ENCODE assay signal across 12 cellular contexts in genomic region chr22:37672920-37673453, GRCh38. TPM values are rescaled to one million over a fixed set of nuclear protein-coding genes. Genes with fewer than 3 reads are reported as not detected.
DNase-seq lines count a peak whose midpoint lies in the region; ATAC-seq and TF ChIP-seq lines count a peak whose summit lies in the region.
"Had no signal": no experiment of that assay in that cellular context is flagged by ENCODE, and none has a peak within 500 bp of the region (broad histone marks: within the 10 kb centered on the region; RNA-seq: fewer than 3 reads in every experiment).

No MANE protein-coding gene starts in this region.

- H3K27me3 ChIP-seq in IMR-90 (ENCODE audit: control insufficient read depth, insufficient read depth, low read length): no peaks in the 10 kb centered on the region
- no peaks in the 10 kb centered on the region for H3K27me3 ChIP-seq in sigmoid colon
- H3K27me3 ChIP-seq: MG63, ovary had no signal

- H2BK15ac ChIP-seq in IMR-90 (ENCODE audit: low read depth, low read length): no peak overlapping the region

- no peak overlapping the region for H3K4me3 ChIP-seq in IMR-90 (ENCODE audit: insufficient read depth, low read depth, low read length)
- H3K4me3 ChIP-seq in sigmoid colon: no peak overlapping the region
- H3K4me3 ChIP-seq: lung, MG63, ovary had no signal

- H3K79me1 ChIP-seq in IMR-90 (ENCODE audit: low read depth in 1 of 2, low read length in 2 of 2): peaks cover 11 to 65% of the 10 kb centered on the region in 2 experiments; a peak in 3 of 4 replicates

- DNase-seq in CD14-positive monocyte (ENCODE audit: low spot score): no peak
- no peak for DNase-seq in IMR-90
- peak; percentile 46 for DNase-seq in activated naive CD8-positive, alpha-beta T cell treated with anti-CD3 and anti-CD28 coated beads for 36 hours
- no peak for DNase-seq in sigmoid colon
- no peak for DNase-seq in NCI-H526 treated with DMSO at 0.1 percent for 48 hours (lab: John Stamatoyannopoulos, UW)
- no peak for DNase-seq in DMS153 (lab: John Stamatoyannopoulos, UW)
- DNase-seq in GM13976 (ENCODE audit: low spot score): no peak
- no peak for DNase-seq in mesenteric fat pad (ENCODE audit: low spot score)
- DNase-seq: activated CD8-positive, alpha-beta memory T cell treated with anti-CD3 and anti-CD28 coated beads for 24 hours; MG63 had no signal

- peak overlapping the region; percentile 28 for H2BK120ac ChIP-seq in IMR-90 (ENCODE audit: low read depth, low read length)

- no peak overlapping the region for H3K56ac ChIP-seq in IMR-90 (ENCODE audit: extremely low read depth, insufficient read depth, low read length)

- intact Hi-C loops in CD14-positive monocyte (cut with micrococcal nuclease): loop anchor here in 1 of 2 donors (10.0 kb wide), 2 partner anchors 72 to 172 kb away; partner anchors contain the start of genes ANKRD54 and EIF3L
- intact Hi-C loops in IMR-90 (cut with micrococcal nuclease): no loop called here
- intact Hi-C loops in sigmoid colon (cut with DNase I): no loop called here

- H3K36me3 ChIP-seq in IMR-90 (ENCODE audit: control insufficient read depth, insufficient read depth, low read length) (peaks cover 13% of the 10 kb centered on the region), sigmoid colon (no peaks in the 10 kb centered on the region)
- H3K36me3 ChIP-seq: ovary had no signal

- H3K4me3 Mint-ChIP-seq in CD14-positive monocyte: peak overlapping the region; percentile 20 to 30
- H3K4me3 Mint-ChIP-seq in activated naive CD8-positive, alpha-beta T cell treated with anti-CD3 and anti-CD28 coated beads for 36 hours: no peak overlapping the region

- no peak overlapping the region for H3K23ac ChIP-seq in IMR-90 (ENCODE audit: low read depth, low read length)

- H3K14ac ChIP-seq in IMR-90 (replicated peaks; ENCODE audit: low read depth, low read length): no peak overlapping the region

- no peak overlapping the region for H2BK20ac ChIP-seq in IMR-90 (ENCODE audit: low read depth, low read length)

- no peak overlapping the region for H3K27ac Mint-ChIP-seq in CD14-positive monocyte
- no peak overlapping the region for H3K27ac Mint-ChIP-seq in activated naive CD8-positive, alpha-beta T cell treated with anti-CD3 and anti-CD28 coated beads for 36 hours

- H4K20me1 ChIP-seq in IMR-90 (ENCODE audit: insufficient read depth, low read length): peaks cover 31% of the 10 kb centered on the region

- H4K91ac ChIP-seq in IMR-90 (ENCODE audit: insufficient read depth, low read depth, low read length): no peak overlapping the region

- no peak overlapping the region for H2AFZ ChIP-seq in IMR-90 (replicated peaks; ENCODE audit: low read length, poor library complexity)

- no TSS peak for BruUV-seq in IMR-90 (replicated peaks; lab: Mats Ljungman, UMichigan)

- H2AK9ac ChIP-seq in IMR-90 (replicated peaks; ENCODE audit: low read depth, low read length, poor library complexity): peak overlapping the region; percentile 11

- H3K27me3 Mint-ChIP-seq in CD14-positive monocyte (ENCODE audit: low read depth in 3 of 3): peaks cover 0 to 4% (median 2%) of the 10 kb centered on the region in 3 donors
- no peaks in the 10 kb centered on the region for H3K27me3 Mint-ChIP-seq in activated naive CD8-positive, alpha-beta T cell treated with anti-CD3 and anti-CD28 coated beads for 36 hours

- dilution Hi-C loops in IMR-90 (cut with HindIII; ENCODE audit: low sequenced_read_pairs, unreplicated experiment): no loop called here

- POLR2A ChIA-PET in IMR-90 (lab: Charles Lee; ENCODE audit: unreplicated experiment): no interaction called here

- H2BK5ac ChIP-seq in IMR-90 (ENCODE audit: low read depth, low read length, poor library complexity, severe bottlenecking): no peak overlapping the region

- H2AK5ac ChIP-seq in IMR-90 (ENCODE audit: low read depth, low read length): peak overlapping the region; percentile 84

- TF ChIP-seq POLR2A in IMR-90 (IDR thresholded peaks at IDR 0.05; ENCODE audit: low read depth, low read length) (no peak), sigmoid colon (IDR thresholded peaks at IDR 0.05) (no peak)

- H3K27ac ChIP-seq in IMR-90 (ENCODE audit: insufficient read depth, low read length) (no peak overlapping the region), sigmoid colon (peak overlapping the region; percentile 92 to 99 (median 95))

- H3K9me1 ChIP-seq in IMR-90 (ENCODE audit: insufficient read depth, low read length): no peaks in the 10 kb centered on the region; the same call in 1 of the 2 replicates

- H3K18ac ChIP-seq in IMR-90 (ENCODE audit: low read depth, low read length): no peak overlapping the region

- peaks cover 41% of the 10 kb centered on the region for H3K4me1 Mint-ChIP-seq in CD14-positive monocyte
- peaks cover 58% of the 10 kb centered on the region for H3K4me1 Mint-ChIP-seq in activated naive CD8-positive, alpha-beta T cell treated with anti-CD3 and anti-CD28 coated beads for 36 hours

- H4K5ac ChIP-seq in IMR-90 (ENCODE audit: low read depth, low read length): no peak overlapping the region

- no peak overlapping the region for H3K4me2 ChIP-seq in IMR-90 (ENCODE audit: low read depth, low read length)

- no peaks in the 10 kb centered on the region for H3K9me3 Mint-ChIP-seq in CD14-positive monocyte
- H3K9me3 Mint-ChIP-seq in activated naive CD8-positive, alpha-beta T cell treated with anti-CD3 and anti-CD28 coated beads for 36 hours: no peaks in the 10 kb centered on the region

- TF ChIP-seq RAD21 in IMR-90 (IDR thresholded peaks at IDR 0.05; ENCODE audit: low read length): no peak

- no peaks in the 10 kb centered on the region for H3K9me3 ChIP-seq in IMR-90 (ENCODE audit: control insufficient read depth, insufficient read depth, low read length)
- H3K9me3 ChIP-seq in sigmoid colon: no peaks in the 10 kb centered on the region
- H3K9me3 ChIP-seq: MG63, ovary had no signal

- no peak for TF ChIP-seq EP300 in sigmoid colon (IDR thresholded peaks at IDR 0.05)

- ATAC-seq in IMR-90 (ENCODE audit: low read depth): no peak

- H3K36me3 Mint-ChIP-seq in CD14-positive monocyte: peaks cover 1 to 14% of the 10 kb centered on the region in 2 donors
- H3K36me3 Mint-ChIP-seq in activated naive CD8-positive, alpha-beta T cell treated with anti-CD3 and anti-CD28 coated beads for 36 hours: peaks cover under 1% of the 10 kb centered on the region

- peak overlapping the region; percentile 40; the same call in 1 of the 2 replicates for H3K4ac ChIP-seq in IMR-90 (ENCODE audit: low read depth, low read length)

- CTCF ChIA-PET in IMR-90 (lab: Yijun Ruan, JAX): no interaction called here

- TF ChIP-seq CTCF in CD14-positive monocyte (IDR thresholded peaks at IDR 0.05) (no peak), IMR-90 (conservative IDR thresholded peaks at IDR 0.05; ENCODE audit: low read depth, low read length) (no peak), sigmoid colon (IDR thresholded peaks at IDR 0.05) (no peak), GM13976 (IDR thresholded peaks at IDR 0.05; ENCODE audit: borderline replicate concordance, control extremely low read depth, extremely low read depth, insufficient read depth, missing control alignments) (no peak)

- 90% methylated on average over 7 of the region's 11 CpGs; no CpG with 5 or more reads in 1 of the 2 experiments for WGBS in IMR-90 (ENCODE audit: extremely low coverage in 2 of 2, insufficient read length in 1 of 2), 2 experiments
- WGBS in sigmoid colon, 2 donors: 33 to 46% methylated on average over 11 of the region's 11 CpGs

- H3K9ac ChIP-seq in IMR-90 (ENCODE audit: low read depth, low read length): no peak overlapping the region

- no peak overlapping the region for H4K8ac ChIP-seq in IMR-90 (ENCODE audit: low read depth in 2 of 2, low read length in 2 of 2)

- in situ Hi-C loops in IMR-90 (cut with MboI; ENCODE audit: low sequenced_read_pairs): no loop called here
- in situ Hi-C loops in GM13976 (cut with MboI; ENCODE audit: low sequenced_read_pairs, unreplicated experiment): no loop called here

- H3K4me1 ChIP-seq in IMR-90 (ENCODE audit: control insufficient read depth, insufficient read depth, low read length): peaks cover 8% of the 10 kb centered on the region
- peaks cover 0 to 61% (median 49%) of the 10 kb centered on the region in 4 donors for H3K4me1 ChIP-seq in sigmoid colon

RNA-seq across cellular contexts. Expression of gene LGALS1, which starts 2.4 kb away (rescaled TPM):
- polyA plus RNA-seq in CD14-positive monocyte: 1,000 to 10,000 TPM; 1,719 to 1,844 TPM
- 9,081 and 15,383 TPM in 2 replicates for total RNA-seq in IMR-90 (2012; rRNA removed)
- polyA plus RNA-seq in IMR-90 (2012; rRNA removed): 11,896 and 18,749 TPM in 2 replicates
- 53,551 and 65,152 TPM in 2 replicates for polyA plus RNA-seq in IMR-90 (2012; cell fraction: cytosol; rRNA removed)
- 5,542 and 13,774 TPM in 2 replicates for polyA plus RNA-seq in IMR-90 (2012; cell fraction: nucleus; rRNA removed; ENCODE audit: low replicate concordance)
- 100 to 1,000 TPM; 166 to 171 TPM for total RNA-seq in activated naive CD8-positive, alpha-beta T cell treated with anti-CD3 and anti-CD28 coated beads for 36 hours
- 1,000 to 10,000 TPM in 3 of 4 donors, 100 to 1,000 TPM in 1; 911 to 2,925 (median 2,030) TPM for total RNA-seq in sigmoid colon
- polyA plus RNA-seq in sigmoid colon: 100 to 1,000 TPM; 373 to 487 (median 439) TPM
- 1,964 TPM for total RNA-seq in mesenteric fat pad

RNA-seq across cellular contexts. Expression of gene NOL12, which starts 13.2 kb away (rescaled TPM):
- polyA plus RNA-seq in CD14-positive monocyte (10 to 100 TPM; 47.3 to 49.2 TPM), IMR-90 (2012; rRNA removed) (25.6 and 25.7 TPM in 2 replicates), sigmoid colon (10 to 100 TPM; 33.1 to 41.4 (median 41.3) TPM)
- total RNA-seq in IMR-90 (2012; rRNA removed) (16.0 and 29.7 TPM in 2 replicates), sigmoid colon (10 to 100 TPM; 10.7 to 28.2 (median 12.5) TPM), mesenteric fat pad (17.3 TPM)
- polyA plus RNA-seq in IMR-90 (2012; cell fraction: cytosol; rRNA removed): 23.2 and 28.5 TPM in 2 replicates
- polyA plus RNA-seq in IMR-90 (2012; cell fraction: nucleus; rRNA removed; ENCODE audit: low replicate concordance): 44.8 and 73.3 TPM in 2 replicates
- 10 to 100 TPM; 50.0 to 50.8 TPM for total RNA-seq in activated naive CD8-positive, alpha-beta T cell treated with anti-CD3 and anti-CD28 coated beads for 36 hours

RNA-seq across cellular contexts. Expression of gene PDXP, which starts 14.5 kb away (rescaled TPM):
- 1 to 10 TPM; 1.0 to 4.3 TPM for polyA plus RNA-seq in CD14-positive monocyte
- total RNA-seq in IMR-90 (2012; rRNA removed): 5.4 and 5.6 TPM in 2 replicates
- 24.1 and 26.5 TPM in 2 replicates for polyA plus RNA-seq in IMR-90 (2012; rRNA removed)
- 17.9 and 18.9 TPM in 2 replicates for polyA plus RNA-seq in IMR-90 (2012; cell fraction: cytosol; rRNA removed)
- polyA plus RNA-seq in IMR-90 (2012; cell fraction: nucleus; rRNA removed; ENCODE audit: low replicate concordance): 4.8 and 10.9 TPM in 2 replicates
- total RNA-seq in activated naive CD8-positive, alpha-beta T cell treated with anti-CD3 and anti-CD28 coated beads for 36 hours: 10 to 100 TPM; 41.4 to 42.5 TPM
- total RNA-seq in sigmoid colon: 10 to 100 TPM in 2 of 4 donors, 1 to 10 TPM in 2; 7.5 to 12.8 (median 9.6) TPM
- polyA plus RNA-seq in sigmoid colon: 10 to 100 TPM; 30.2 to 51.1 (median 48.6) TPM
- 8.5 TPM for total RNA-seq in mesenteric fat pad

RNA-seq across cellular contexts. Expression of gene TRIOBP, which starts 23.9 kb away (rescaled TPM):
- 10 to 100 TPM; 43.0 to 46.6 TPM for polyA plus RNA-seq in CD14-positive monocyte
- total RNA-seq in IMR-90 (2012; rRNA removed): 46.4 and 47.5 TPM in 2 replicates
- polyA plus RNA-seq in IMR-90 (2012; rRNA removed): 65.5 and 69.8 TPM in 2 replicates
- 66.8 and 79.6 TPM in 2 replicates for polyA plus RNA-seq in IMR-90 (2012; cell fraction: cytosol; rRNA removed)
- polyA plus RNA-seq in IMR-90 (2012; cell fraction: nucleus; rRNA removed; ENCODE audit: low replicate concordance): 42.7 and 68.1 TPM in 2 replicates
- total RNA-seq in activated naive CD8-positive, alpha-beta T cell treated with anti-CD3 and anti-CD28 coated beads for 36 hours: 10 to 100 TPM; 19.7 to 20.8 TPM
- total RNA-seq in sigmoid colon: 100 to 1,000 TPM in 3 of 4 donors, 10 to 100 TPM in 1; 82.8 to 140 (median 128) TPM
- 10 to 100 TPM; 51.7 to 61.5 (median 58.7) TPM for polyA plus RNA-seq in sigmoid colon
- total RNA-seq in mesenteric fat pad: 91.7 TPM

RNA-seq across cellular contexts. Expression of gene SH3BP1, which starts 33.5 kb away (rescaled TPM):
- polyA plus RNA-seq in CD14-positive monocyte (10 to 100 TPM; 20.0 TPM), IMR-90 (2012; rRNA removed) (30.0 and 33.3 TPM in 2 replicates), sigmoid colon (10 to 100 TPM; 35.4 to 71.2 (median 58.5) TPM)
- total RNA-seq in IMR-90 (2012; rRNA removed) (8.8 and 10.8 TPM in 2 replicates), sigmoid colon (1 to 10 TPM; 1.4 to 6.9 (median 4.7) TPM), mesenteric fat pad (15.0 TPM)
- polyA plus RNA-seq in IMR-90 (2012; cell fraction: cytosol; rRNA removed): 11.6 and 27.3 TPM in 2 replicates
- 67.7 and 113 TPM in 2 replicates for polyA plus RNA-seq in IMR-90 (2012; cell fraction: nucleus; rRNA removed; ENCODE audit: low replicate concordance)
- total RNA-seq in activated naive CD8-positive, alpha-beta T cell treated with anti-CD3 and anti-CD28 coated beads for 36 hours: 100 to 1,000 TPM in 1 of 2 experiments, 10 to 100 TPM in 1; 90.8 to 103 TPM

Comparison
In these comparisons a context has a peak if more than half of its experiments do, and no peak if none do; other contexts are left out.
1. RNA of gene LGALS1, which starts 2.4 kb away (total RNA-seq): 9,081 to 15,383 TPM in IMR-90, 911 to 2,925 TPM in sigmoid colon and 1,964 TPM in mesenteric fat pad (single experiment); 166 to 171 TPM in activated naive CD8-positive, alpha-beta T cell treated with anti-CD3 and anti-CD28 coated beads for 36 hours; every median in the first group is over 4 times any median in the second.